In genomic region chr10:73662705-73663104, GRCh38 we compare ENCODE assay signal across 7 cellular contexts. TPM values are rescaled to one million over a fixed set of nuclear protein-coding genes. Genes with fewer than 3 reads are reported as not detected.
"Had no signal": no experiment of that assay in that cellular context is flagged by ENCODE, and none has a peak within 500 bp of the region (broad histone marks: within the 10 kb centered on the region; RNA-seq: fewer than 3 reads in every experiment).

No MANE protein-coding gene starts in this region.

RNA-seq across cellular contexts. Expression of gene SYNPO2L, which starts 6.9 kb away (rescaled TPM):
- total RNA-seq: sciatic nerve had no signal
- polyA plus RNA-seq: keratinocyte; naive thymus-derived CD4-positive, alpha-beta T cell; neural cell had no signal

RNA-seq across cellular contexts. Expression of gene MYOZ1, which starts 21.4 kb away (rescaled TPM):
- total RNA-seq: colonic mucosa; gastroesophageal sphincter; mucosa of descending colon; naive thymus-derived CD4-positive, alpha-beta T cell had no signal
- polyA plus RNA-seq: keratinocyte; naive thymus-derived CD4-positive, alpha-beta T cell had no signal

RNA-seq across cellular contexts. Expression of gene AGAP5, which starts 35.2 kb away (rescaled TPM):
- polyA plus RNA-seq: naive thymus-derived CD4-positive, alpha-beta T cell had no signal
